In the genomic region with DNA sequence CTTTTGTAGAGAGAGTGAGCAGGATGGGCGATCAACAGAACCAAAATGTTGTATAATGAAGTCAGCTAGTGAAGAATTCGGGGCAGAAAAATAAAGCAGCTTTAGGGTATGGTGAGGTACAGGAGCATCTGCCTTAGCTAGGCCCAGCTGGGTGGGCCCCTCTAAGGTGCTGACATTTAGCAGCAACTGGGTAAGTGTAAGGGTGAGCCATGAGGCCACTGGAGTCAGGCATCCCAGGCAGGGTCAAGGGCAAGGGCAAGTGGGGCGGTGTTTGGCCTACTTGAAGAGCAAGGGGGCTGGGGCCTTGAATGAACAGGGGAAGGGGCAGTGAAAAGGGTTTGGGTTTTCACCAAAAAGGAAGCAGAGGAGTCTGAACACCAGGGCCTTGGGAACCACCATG, we compare ENCODE assay signal across 21 cellular contexts.
"Had no signal": no experiment of that assay in that cellular context is flagged by ENCODE, and none has a peak within 500 bp of the region (broad histone marks: within the 10 kb centered on the region; RNA-seq: fewer than 3 reads in every experiment).

No MANE protein-coding gene starts in this region.

- H3K27me3 Mint-ChIP-seq: dendritic cell treated with granulocyte-macrophage colony-stimulating factor and Interleukin-4, amounts not matched to agents 40 ng/mL and 50 ng/mL, for 4 days; naive B cell had no signal

- H3K9me3 Mint-ChIP-seq: mesothelial cell of epicardium had no signal

- H3K27me3 ChIP-seq: colonic mucosa, esophagus squamous epithelium, gastrocnemius medialis, left lung had no signal

- H3K4me3 ChIP-seq: colonic mucosa, esophagus squamous epithelium, gastrocnemius medialis, heart right ventricle, left lung, lower lobe of right lung, mucosa of descending colon had no signal

- DNase-seq: colonic mucosa; cortex of kidney; effector CD4-positive, alpha-beta T cell; effector memory CD4-positive, alpha-beta T cell; esophagus squamous epithelium; foreskin fibroblast; foreskin melanocyte; gastrocnemius medialis; glutamatergic neuron; head of caudate nucleus; heart right ventricle; hippocampal formation; left cardiac atrium; left lung; left ventricle myocardium superior; lower lobe of right lung; mesenchymal stem cell; mucosa of descending colon; naive B cell had no signal

- H3K9me3 ChIP-seq: colonic mucosa, esophagus squamous epithelium, gastrocnemius medialis, heart right ventricle, left lung, lower lobe of right lung, mucosa of descending colon had no signal

- H3K4me3 Mint-ChIP-seq: dendritic cell treated with granulocyte-macrophage colony-stimulating factor and Interleukin-4, amounts not matched to agents 40 ng/mL and 50 ng/mL, for 4 days; mesothelial cell of epicardium; naive B cell had no signal

- H3K4me1 ChIP-seq: colonic mucosa, esophagus squamous epithelium, gastrocnemius medialis, heart right ventricle, left lung, lower lobe of right lung had no signal

- H3K27ac Mint-ChIP-seq: dendritic cell treated with granulocyte-macrophage colony-stimulating factor and Interleukin-4, amounts not matched to agents 40 ng/mL and 50 ng/mL, for 4 days; mesothelial cell of epicardium; naive B cell had no signal

- H3K36me3 Mint-ChIP-seq: mesothelial cell of epicardium, naive B cell had no signal

- H3K36me3 ChIP-seq: colonic mucosa, esophagus squamous epithelium, gastrocnemius medialis, heart right ventricle, left lung, lower lobe of right lung had no signal

- H3K27ac ChIP-seq: colonic mucosa, esophagus squamous epithelium, gastrocnemius medialis, heart right ventricle, left lung, lower lobe of right lung had no signal

- H3K4me1 Mint-ChIP-seq: mesothelial cell of epicardium, naive B cell had no signal
